In the genomic region with DNA sequence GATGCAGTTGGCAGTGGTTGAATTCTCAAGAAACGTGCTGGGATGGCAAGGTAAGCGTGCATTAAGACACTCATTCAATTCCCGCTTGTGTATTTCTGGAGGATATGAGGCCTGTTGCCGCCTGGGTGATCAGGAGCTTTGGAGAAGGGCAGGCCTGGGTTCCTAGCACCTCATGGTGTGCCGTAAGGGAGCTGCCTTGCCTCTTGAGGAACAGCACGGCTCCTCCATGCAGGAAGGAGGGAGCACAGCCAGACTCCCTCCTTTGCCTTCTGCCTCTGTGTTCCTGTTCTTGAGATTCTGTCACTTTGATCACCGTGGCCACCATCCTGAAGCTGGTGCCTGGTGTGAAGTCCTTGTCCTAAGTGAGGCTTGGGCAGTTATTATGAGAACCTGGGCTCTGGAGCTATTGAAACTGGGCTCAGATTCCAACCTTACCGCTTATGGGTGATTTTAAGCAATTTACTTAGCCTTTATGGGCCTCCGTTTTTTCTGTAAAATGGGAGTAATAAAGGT, we compare ENCODE assay signal across 1 cellular context.
TF ChIP-seq lines count a peak whose summit lies in the region.

No MANE protein-coding gene starts in this region.

TF ChIP-seq in SK-N-SH treated with all-trans-retinoic acid at 6 μM for 48 hours, 23 proteins besides CTCF, POLR2A, EP300 and RAD21 (continued from another document):
- TF ChIP-seq, protein P1, sequence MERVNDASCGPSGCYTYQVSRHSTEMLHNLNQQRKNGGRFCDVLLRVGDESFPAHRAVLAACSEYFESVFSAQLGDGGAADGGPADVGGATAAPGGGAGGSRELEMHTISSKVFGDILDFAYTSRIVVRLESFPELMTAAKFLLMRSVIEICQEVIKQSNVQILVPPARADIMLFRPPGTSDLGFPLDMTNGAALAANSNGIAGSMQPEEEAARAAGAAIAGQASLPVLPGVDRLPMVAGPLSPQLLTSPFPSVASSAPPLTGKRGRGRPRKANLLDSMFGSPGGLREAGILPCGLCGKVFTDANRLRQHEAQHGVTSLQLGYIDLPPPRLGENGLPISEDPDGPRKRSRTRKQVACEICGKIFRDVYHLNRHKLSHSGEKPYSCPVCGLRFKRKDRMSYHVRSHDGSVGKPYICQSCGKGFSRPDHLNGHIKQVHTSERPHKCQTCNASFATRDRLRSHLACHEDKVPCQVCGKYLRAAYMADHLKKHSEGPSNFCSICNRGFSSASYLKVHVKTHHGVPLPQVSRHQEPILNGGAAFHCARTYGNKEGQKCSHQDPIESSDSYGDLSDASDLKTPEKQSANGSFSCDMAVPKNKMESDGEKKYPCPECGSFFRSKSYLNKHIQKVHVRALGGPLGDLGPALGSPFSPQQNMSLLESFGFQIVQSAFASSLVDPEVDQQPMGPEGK (CRISPR knock-in tag; IDR thresholded peaks at IDR 0.05; ENCODE audit: borderline replicate concordance): no peak
TF ChIP-seq in SK-N-SH treated with all-trans-retinoic acid at 6 μM for 48 hours: peak in this region for 0.
